In the genomic region with DNA sequence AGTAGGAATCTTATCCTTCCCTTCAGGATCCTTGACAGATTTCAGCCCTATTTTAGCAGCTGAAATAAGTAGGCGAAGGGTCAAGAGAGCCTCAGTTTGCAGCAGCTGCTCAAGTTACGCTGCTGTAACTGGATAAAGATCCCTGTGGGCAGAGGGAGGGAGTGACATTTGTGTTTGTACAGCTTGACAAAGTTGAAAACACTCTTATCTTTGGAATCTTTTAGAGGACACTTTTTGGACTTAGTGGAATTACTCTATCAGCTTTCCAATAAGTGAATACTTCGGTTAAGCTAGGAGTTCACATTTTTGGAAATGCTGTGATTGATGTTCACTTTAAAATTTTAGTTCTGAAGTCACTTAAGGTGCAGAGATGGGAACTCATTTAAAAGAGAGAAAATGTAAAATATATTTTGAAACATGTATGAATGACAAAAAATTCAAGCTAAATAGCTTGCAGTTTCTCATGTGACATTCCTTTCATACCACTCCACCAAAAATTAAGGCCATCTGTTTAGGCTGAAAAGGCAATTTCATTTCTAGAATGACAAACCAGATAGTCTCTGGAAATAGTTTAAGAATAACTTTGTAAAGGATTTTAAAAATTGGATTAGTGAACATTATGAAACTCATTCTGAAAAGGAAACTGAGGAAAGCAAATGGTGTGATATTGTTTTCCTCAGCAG, we compare ENCODE assay signal across 14 cellular contexts. TPM values are rescaled to one million over a fixed set of nuclear protein-coding genes. Genes with fewer than 3 reads are reported as not detected.
DNase-seq lines count a peak whose midpoint lies in the region; ATAC-seq and TF ChIP-seq lines count a peak whose summit lies in the region.
"Had no signal": no experiment of that assay in that cellular context is flagged by ENCODE, and none has a peak within 500 bp of the region (broad histone marks: within the 10 kb centered on the region; RNA-seq: fewer than 3 reads in every experiment).

No MANE protein-coding gene starts in this region.

- H3K27ac ChIP-seq in naive thymus-derived CD4-positive, alpha-beta T cell (ENCODE audit: low read depth, low read length): no peak overlapping the region
- H3K27ac ChIP-seq: epithelial cell of prostate had no signal

- no peaks in the 10 kb centered on the region for H3K36me3 ChIP-seq in naive thymus-derived CD4-positive, alpha-beta T cell (ENCODE audit: control insufficient read depth in 2 of 3, insufficient read depth in 3 of 3, low read length in 3 of 3)

- no peaks in the 10 kb centered on the region for H3K36me3 Mint-ChIP-seq in naive thymus-derived CD4-positive, alpha-beta T cell

- H3K4me3 ChIP-seq in retinal pigment epithelial cell (ENCODE audit: low read length): no peak overlapping the region
- no peak overlapping the region for H3K4me3 ChIP-seq in naive thymus-derived CD4-positive, alpha-beta T cell (ENCODE audit: low read length)

- no peaks in the 10 kb centered on the region for H3K27me3 ChIP-seq in naive thymus-derived CD4-positive, alpha-beta T cell (ENCODE audit: control insufficient read depth in 2 of 2, insufficient read depth in 2 of 2, low read length in 2 of 2)

- no peaks in the 10 kb centered on the region for H3K9me3 Mint-ChIP-seq in naive thymus-derived CD4-positive, alpha-beta T cell

- intact Hi-C loops in left ventricle myocardium superior (cut with micrococcal nuclease): no loop called here
- intact Hi-C loops in naive thymus-derived CD4-positive, alpha-beta T cell (cut with micrococcal nuclease): no loop called here

- DNase-seq in HCEC 1CT: peak; percentile 47
- DNase-seq in left ventricle myocardium superior: no peak
- peak; percentile 33 for DNase-seq in retinal pigment epithelial cell (ENCODE audit: low read depth)
- no peak for DNase-seq in activated T-cell treated with anti-CD3 and anti-CD28 coated beads, Interleukin-2, amount 50 U/mL, for 48 hours
- no peak for DNase-seq in foreskin melanocyte
- DNase-seq in naive thymus-derived CD4-positive, alpha-beta T cell: no peak
- DNase-seq: activated CD4-positive, alpha-beta T cell treated with anti-CD3 and anti-CD28 coated beads for 1 hour; activated naive CD4-positive, alpha-beta T cell treated with Interleukin-2 at 50 U/mL for 16 hours; NCI-H1417 treated with DMSO at 0.1 percent for 48 hours; RPMI8226; stimulated activated naive CD8-positive, alpha-beta T cell treated with anti-CD3 and anti-CD28 coated beads, Interleukin-15, Interleukin-2, amounts not matched to agents 100 U/mL and 50 U/mL, for 24 hours had no signal

- H3K27ac Mint-ChIP-seq in naive thymus-derived CD4-positive, alpha-beta T cell: no peak overlapping the region

- POLR2A ChIA-PET in naive thymus-derived CD4-positive, alpha-beta T cell (lab: Charles Lee): no interaction called here

- H3K27me3 Mint-ChIP-seq in naive thymus-derived CD4-positive, alpha-beta T cell: peaks cover 0 to 14% (median 4%) of the 10 kb centered on the region in 5 donors

- no peaks in the 10 kb centered on the region for H3K9me3 ChIP-seq in naive thymus-derived CD4-positive, alpha-beta T cell (ENCODE audit: control insufficient read depth in 2 of 3, low read length in 3 of 3)

- no peaks in the 10 kb centered on the region for H3K4me1 ChIP-seq in naive thymus-derived CD4-positive, alpha-beta T cell (ENCODE audit: control insufficient read depth in 2 of 2, insufficient read depth in 2 of 2, low read length in 2 of 2)

- no peak overlapping the region for H3K4me3 Mint-ChIP-seq in naive thymus-derived CD4-positive, alpha-beta T cell

- H3K4me1 Mint-ChIP-seq in naive thymus-derived CD4-positive, alpha-beta T cell: no peaks in the 10 kb centered on the region

- peak; percentile 49 for ATAC-seq in SK-N-SH treated with all-trans-retinoic acid at 6 μM for 48 hours
- peak; percentile 84 for ATAC-seq in left ventricle myocardium superior
- ATAC-seq in GM18519 (IDR thresholded peaks at IDR 0.05; ENCODE audit: low FRiP score, unreplicated experiment): no peak
- no peak for ATAC-seq in naive thymus-derived CD4-positive, alpha-beta T cell
- ATAC-seq: stimulated activated naive CD8-positive, alpha-beta T cell treated with anti-CD3 and anti-CD28 coated beads, Interleukin-15, Interleukin-2, amounts not matched to agents 100 U/mL and 50 U/mL, for 24 hours had no signal

- TF ChIP-seq CTCF in retinal pigment epithelial cell (conservative IDR thresholded peaks at IDR 0.05; ENCODE audit: low read depth, low read length): no peak

- CTCF ChIA-PET in naive thymus-derived CD4-positive, alpha-beta T cell (lab: Charles Lee): no interaction called here

TF ChIP-seq in SK-N-SH treated with all-trans-retinoic acid at 6 μM for 48 hours, 23 proteins besides CTCF, POLR2A, EP300 and RAD21:
- TF ChIP-seq, protein P1, sequence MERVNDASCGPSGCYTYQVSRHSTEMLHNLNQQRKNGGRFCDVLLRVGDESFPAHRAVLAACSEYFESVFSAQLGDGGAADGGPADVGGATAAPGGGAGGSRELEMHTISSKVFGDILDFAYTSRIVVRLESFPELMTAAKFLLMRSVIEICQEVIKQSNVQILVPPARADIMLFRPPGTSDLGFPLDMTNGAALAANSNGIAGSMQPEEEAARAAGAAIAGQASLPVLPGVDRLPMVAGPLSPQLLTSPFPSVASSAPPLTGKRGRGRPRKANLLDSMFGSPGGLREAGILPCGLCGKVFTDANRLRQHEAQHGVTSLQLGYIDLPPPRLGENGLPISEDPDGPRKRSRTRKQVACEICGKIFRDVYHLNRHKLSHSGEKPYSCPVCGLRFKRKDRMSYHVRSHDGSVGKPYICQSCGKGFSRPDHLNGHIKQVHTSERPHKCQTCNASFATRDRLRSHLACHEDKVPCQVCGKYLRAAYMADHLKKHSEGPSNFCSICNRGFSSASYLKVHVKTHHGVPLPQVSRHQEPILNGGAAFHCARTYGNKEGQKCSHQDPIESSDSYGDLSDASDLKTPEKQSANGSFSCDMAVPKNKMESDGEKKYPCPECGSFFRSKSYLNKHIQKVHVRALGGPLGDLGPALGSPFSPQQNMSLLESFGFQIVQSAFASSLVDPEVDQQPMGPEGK (CRISPR knock-in tag; IDR thresholded peaks at IDR 0.05; ENCODE audit: borderline replicate concordance): no peak
- peak; percentile 92 for TF ChIP-seq ISL1 (CRISPR knock-in tag; IDR thresholded peaks at IDR 0.05)

RNA-seq across cellular contexts. Expression of a gene that starts 55.2 kb away (rescaled TPM):
- total RNA-seq in left ventricle myocardium superior: 2.1 TPM
- total RNA-seq in naive thymus-derived CD4-positive, alpha-beta T cell: not detected
- not detected for polyA plus RNA-seq in naive thymus-derived CD4-positive, alpha-beta T cell

Comparison
In these comparisons a context has a peak if more than half of its experiments do, and no peak if none do; other contexts are left out.
1. DNase-seq: peak in HCEC 1CT (single experiment) and retinal pigment epithelial cell (single experiment); none in left ventricle myocardium superior (single experiment), activated T-cell treated with anti-CD3 and anti-CD28 coated beads, Interleukin-2, amount 50 U/mL, for 48 hours (0 of 2), foreskin melanocyte (single experiment) and naive thymus-derived CD4-positive, alpha-beta T cell (0 of 9).
2. ATAC-seq: peak in SK-N-SH treated with all-trans-retinoic acid at 6 μM for 48 hours (single experiment) and left ventricle myocardium superior (single experiment); none in GM18519 (single experiment) and naive thymus-derived CD4-positive, alpha-beta T cell (single experiment).